In the genomic region with DNA sequence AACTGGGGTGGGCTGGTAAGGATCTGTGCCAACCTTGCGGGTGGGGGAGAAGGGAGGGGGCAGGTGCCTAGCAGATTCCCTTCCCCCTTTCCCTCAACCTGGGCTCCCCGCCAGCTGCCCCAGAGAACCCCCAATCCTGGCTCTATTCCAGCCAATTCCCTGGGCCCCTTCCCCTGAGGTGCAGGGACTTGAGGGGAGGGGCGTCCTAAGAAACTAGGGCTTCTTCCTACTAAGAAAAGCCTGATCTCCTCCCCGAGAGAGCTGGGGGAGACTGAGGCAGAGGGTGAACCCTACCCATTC, we compare ENCODE assay signal across 1 cellular context.
TF ChIP-seq lines count a peak whose summit lies in the region.

No MANE protein-coding gene starts in this region.

TF ChIP-seq in HepG2, 621 proteins besides CTCF, POLR2A, EP300 and RAD21:
- TF ChIP-seq KLF9 (CRISPR knock-in tag; IDR thresholded peaks at IDR 0.05; ENCODE audit: low read depth), result no peak
- TF ChIP-seq ZXDC (CRISPR knock-in tag; IDR thresholded peaks at IDR 0.05), result no peak
- TF ChIP-seq, protein P1, sequence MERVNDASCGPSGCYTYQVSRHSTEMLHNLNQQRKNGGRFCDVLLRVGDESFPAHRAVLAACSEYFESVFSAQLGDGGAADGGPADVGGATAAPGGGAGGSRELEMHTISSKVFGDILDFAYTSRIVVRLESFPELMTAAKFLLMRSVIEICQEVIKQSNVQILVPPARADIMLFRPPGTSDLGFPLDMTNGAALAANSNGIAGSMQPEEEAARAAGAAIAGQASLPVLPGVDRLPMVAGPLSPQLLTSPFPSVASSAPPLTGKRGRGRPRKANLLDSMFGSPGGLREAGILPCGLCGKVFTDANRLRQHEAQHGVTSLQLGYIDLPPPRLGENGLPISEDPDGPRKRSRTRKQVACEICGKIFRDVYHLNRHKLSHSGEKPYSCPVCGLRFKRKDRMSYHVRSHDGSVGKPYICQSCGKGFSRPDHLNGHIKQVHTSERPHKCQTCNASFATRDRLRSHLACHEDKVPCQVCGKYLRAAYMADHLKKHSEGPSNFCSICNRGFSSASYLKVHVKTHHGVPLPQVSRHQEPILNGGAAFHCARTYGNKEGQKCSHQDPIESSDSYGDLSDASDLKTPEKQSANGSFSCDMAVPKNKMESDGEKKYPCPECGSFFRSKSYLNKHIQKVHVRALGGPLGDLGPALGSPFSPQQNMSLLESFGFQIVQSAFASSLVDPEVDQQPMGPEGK (CRISPR knock-in tag; IDR thresholded peaks at IDR 0.05), result no peak
- TF ChIP-seq, protein P2, sequence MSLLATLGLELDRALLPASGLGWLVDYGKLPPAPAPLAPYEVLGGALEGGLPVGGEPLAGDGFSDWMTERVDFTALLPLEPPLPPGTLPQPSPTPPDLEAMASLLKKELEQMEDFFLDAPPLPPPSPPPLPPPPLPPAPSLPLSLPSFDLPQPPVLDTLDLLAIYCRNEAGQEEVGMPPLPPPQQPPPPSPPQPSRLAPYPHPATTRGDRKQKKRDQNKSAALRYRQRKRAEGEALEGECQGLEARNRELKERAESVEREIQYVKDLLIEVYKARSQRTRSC (CRISPR knock-in tag; IDR thresholded peaks at IDR 0.05; ENCODE audit: low read depth), result no peak
- TF ChIP-seq KAT2B (IDR thresholded peaks at IDR 0.05; ENCODE audit: borderline replicate concordance, low read depth, low read length), result no peak
- TF ChIP-seq BATF2 (CRISPR knock-in tag; IDR thresholded peaks at IDR 0.05), result no peak
- no peak for TF ChIP-seq ZNF577 (CRISPR knock-in tag; IDR thresholded peaks at IDR 0.05; ENCODE audit: borderline replicate concordance, low read depth)
- TF ChIP-seq ZNF776 (CRISPR knock-in tag; IDR thresholded peaks at IDR 0.05), result no peak
- TF ChIP-seq SALL1 (CRISPR knock-in tag; IDR thresholded peaks at IDR 0.05), result no peak
- TF ChIP-seq ZNF652 (CRISPR knock-in tag; IDR thresholded peaks at IDR 0.05; ENCODE audit: borderline replicate concordance, low read depth), result no peak
- TF ChIP-seq SMAD3 (CRISPR knock-in tag; IDR thresholded peaks at IDR 0.05), result no peak
- no peak for TF ChIP-seq ZNF318 (CRISPR knock-in tag; IDR thresholded peaks at IDR 0.05)
- no peak for TF ChIP-seq ZNF431 (CRISPR knock-in tag; IDR thresholded peaks at IDR 0.05; ENCODE audit: borderline replicate concordance, low read depth)
- TF ChIP-seq RFX1 (IDR thresholded peaks at IDR 0.05), result no peak
